In genomic region chr10:33103980-33104379, GRCh38 we compare ENCODE assay signal across 19 cellular contexts.
"Had no signal": no experiment of that assay in that cellular context is flagged by ENCODE, and none has a peak within 500 bp of the region (broad histone marks: within the 10 kb centered on the region; RNA-seq: fewer than 3 reads in every experiment).

No MANE protein-coding gene starts in this region.

- H3K36me3 Mint-ChIP-seq: immature natural killer cell had no signal

- H3K4me1 Mint-ChIP-seq: nephron had no signal

- H3K27ac Mint-ChIP-seq: nephron, progenitor cell of endocrine pancreas had no signal

- ATAC-seq: left cardiac atrium, lower lobe of right lung, right cardiac atrium had no signal

- H3K9me3 ChIP-seq: esophagus squamous epithelium, pancreas had no signal

- DNase-seq: effector memory CD4-positive, alpha-beta T cell; esophagus squamous epithelium; foreskin fibroblast; immature natural killer cell; kidney; left cardiac atrium; left ventricle myocardium inferior; lower lobe of right lung; mesendoderm; naive B cell; occipital lobe; pancreas; right cardiac atrium; small intestine; stimulated activated CD4-positive, alpha-beta T cell treated with anti-CD3 and anti-CD28 coated beads, Interleukin-12 subunit alpha, Interleukin-12 subunit beta, amount 100 ng/mL, for 4 hours; stimulated activated naive CD4-positive, alpha-beta T cell; trophoblast cell had no signal

- H3K4me3 Mint-ChIP-seq: immature natural killer cell, naive B cell, nephron had no signal
